Comparison of ENCODE assay signal across 10 cellular contexts in genomic region chr9:91119147-91119546, GRCh38.
DNase-seq lines count a peak whose midpoint lies in the region; ATAC-seq and TF ChIP-seq lines count a peak whose summit lies in the region.
"Had no signal": no experiment of that assay in that cellular context is flagged by ENCODE, and none has a peak within 500 bp of the region (broad histone marks: within the 10 kb centered on the region; RNA-seq: fewer than 3 reads in every experiment).

No MANE protein-coding gene starts in this region.

- in situ Hi-C loops in Panc1 (cut with HindIII; ENCODE audit: low pct_unique_long_range_greater_than_20kb, low sequenced_read_pairs): no loop called here

- ATAC-seq in Panc1 (peak; percentile 51; the same call in 1 of the 2 replicates), GM19452 (IDR thresholded peaks at IDR 0.05; ENCODE audit: unreplicated experiment) (no peak), HG03520 (IDR thresholded peaks at IDR 0.05; ENCODE audit: unreplicated experiment) (no peak)

- DNase-seq in AG10803 (ENCODE audit: low read depth) (peak; percentile 59), Panc1 (ENCODE audit: low read depth, low spot score) (no peak), esophagus squamous epithelium (lab: John Stamatoyannopoulos, UW) (no peak), cerebellar nuclear complex (lab: John Stamatoyannopoulos, UW) (no peak)
- DNase-seq in activated naive CD4-positive, alpha-beta T cell treated with anti-CD3 and anti-CD28 coated beads, Interleukin-2, amount 10 ng/mL, durations not matched to agents 7 days and 5 days: no peak
- DNase-seq: left colon; NK-92 treated with Interleukin-12 subunit alpha and Interleukin-12 subunit beta, amount 100 ng/mL, for 24 hours had no signal

- H3K36me3 ChIP-seq in Panc1 (ENCODE audit: control insufficient read depth, insufficient read depth, low read length) (no peaks in the 10 kb centered on the region), esophagus squamous epithelium (no peaks in the 10 kb centered on the region)

- H3K4me3 ChIP-seq in AG10803 (ENCODE audit: low read length) (0 out of 2 replicates have a peak overlapping the region, but pooled peaks have one; percentile 11), Panc1 (ENCODE audit: low read depth in 2 of 2, low read length in 2 of 2) (peak overlapping the region in 1 of 2 experiments; percentile 17; a peak in 1 of 4 replicates), esophagus squamous epithelium (no peak overlapping the region)

- WGBS in esophagus squamous epithelium, 2 donors: 22 to 36% methylated on average over 11 of the region's 11 CpGs

- H3K27ac ChIP-seq in Panc1 (ENCODE audit: low read length) (no peak overlapping the region), esophagus squamous epithelium (peak overlapping the region in 3 of 4 donors; percentile 35 to 79 (median 67))

- H3K9me3 Mint-ChIP-seq in nephron: peaks cover 12% of the 10 kb centered on the region
- peaks cover 9% of the 10 kb centered on the region for H3K9me3 Mint-ChIP-seq in activated naive CD4-positive, alpha-beta T cell treated with anti-CD3 and anti-CD28 coated beads, Interleukin-2, amount 10 ng/mL, durations not matched to agents 7 days and 5 days

- TF ChIP-seq POLR2A in esophagus squamous epithelium (IDR thresholded peaks at IDR 0.05): no peak

- POLR2A ChIA-PET in Panc1 (lab: Charles Lee): no interaction called here

- H3K4me1 Mint-ChIP-seq in nephron: peaks cover 26% of the 10 kb centered on the region
- peaks cover 15% of the 10 kb centered on the region for H3K4me1 Mint-ChIP-seq in activated naive CD4-positive, alpha-beta T cell treated with anti-CD3 and anti-CD28 coated beads, Interleukin-2, amount 10 ng/mL, durations not matched to agents 7 days and 5 days

- intact Hi-C loops in Panc1 (cut with micrococcal nuclease; ENCODE audit: unreplicated experiment): no loop called here
- intact Hi-C loops in esophagus squamous epithelium (cut with DNase I): no loop called here

- H3K9me3 ChIP-seq in Panc1 (ENCODE audit: control insufficient read depth, insufficient read depth, low read depth, low read length) (no peaks in the 10 kb centered on the region; the same call in 1 of the 2 replicates), esophagus squamous epithelium (no peaks in the 10 kb centered on the region)

- BruUV-seq in Panc1 (replicated peaks; lab: Mats Ljungman, UMichigan): no TSS peak

- no peaks in the 10 kb centered on the region for H3K27me3 ChIP-seq in Panc1 (ENCODE audit: control insufficient read depth, insufficient read depth, low read length)
- no peaks in the 10 kb centered on the region for H3K27me3 ChIP-seq in esophagus squamous epithelium

- H3K4me3 Mint-ChIP-seq in nephron: peak overlapping the region in 1 of 3 experiments; percentile 70
- no peak overlapping the region for H3K4me3 Mint-ChIP-seq in activated naive CD4-positive, alpha-beta T cell treated with anti-CD3 and anti-CD28 coated beads, Interleukin-2, amount 10 ng/mL, durations not matched to agents 7 days and 5 days

- H3K27ac Mint-ChIP-seq in nephron: peak overlapping the region; percentile 46 to 71 (median 67)
- H3K27ac Mint-ChIP-seq in activated naive CD4-positive, alpha-beta T cell treated with anti-CD3 and anti-CD28 coated beads, Interleukin-2, amount 10 ng/mL, durations not matched to agents 7 days and 5 days: no peak overlapping the region

- H3K4me1 ChIP-seq in Panc1 (ENCODE audit: control insufficient read depth, insufficient read depth, low read length): 0 out of 2 replicates have a peak, but pooled peaks cover 3% of the 10 kb centered on the region
- H3K4me1 ChIP-seq in esophagus squamous epithelium: peaks cover 0 to 42% (median 18%) of the 10 kb centered on the region in 3 donors

- CTCF ChIA-PET in Panc1 (lab: Charles Lee): no interaction called here
- CTCF ChIA-PET in activated naive CD4-positive, alpha-beta T cell treated with anti-CD3 and anti-CD28 coated beads, Interleukin-2, amount 10 ng/mL, durations not matched to agents 7 days and 5 days (lab: Charles Lee): no interaction called here

- no peak for TF ChIP-seq CTCF in AG10803 (conservative IDR thresholded peaks at IDR 0.05; ENCODE audit: low read length)
- no peak for TF ChIP-seq CTCF in Panc1 (IDR thresholded peaks at IDR 0.05)
- no peak for TF ChIP-seq CTCF in esophagus squamous epithelium (IDR thresholded peaks at IDR 0.05)
- TF ChIP-seq CTCF in nephron (IDR thresholded peaks at IDR 0.05; ENCODE audit: unreplicated experiment in 3 of 3): no peak

- peaks cover 3% of the 10 kb centered on the region for H3K36me3 Mint-ChIP-seq in nephron (ENCODE audit: low read depth)
- H3K36me3 Mint-ChIP-seq in activated naive CD4-positive, alpha-beta T cell treated with anti-CD3 and anti-CD28 coated beads, Interleukin-2, amount 10 ng/mL, durations not matched to agents 7 days and 5 days: peaks cover 37% of the 10 kb centered on the region

- H3K27me3 Mint-ChIP-seq in nephron (ENCODE audit: low read depth): peaks cover 12% of the 10 kb centered on the region
- H3K27me3 Mint-ChIP-seq in activated naive CD4-positive, alpha-beta T cell treated with anti-CD3 and anti-CD28 coated beads, Interleukin-2, amount 10 ng/mL, durations not matched to agents 7 days and 5 days: peaks cover 38% of the 10 kb centered on the region
